Comparison of ENCODE assay signal across 1 cellular context in the genomic region with DNA sequence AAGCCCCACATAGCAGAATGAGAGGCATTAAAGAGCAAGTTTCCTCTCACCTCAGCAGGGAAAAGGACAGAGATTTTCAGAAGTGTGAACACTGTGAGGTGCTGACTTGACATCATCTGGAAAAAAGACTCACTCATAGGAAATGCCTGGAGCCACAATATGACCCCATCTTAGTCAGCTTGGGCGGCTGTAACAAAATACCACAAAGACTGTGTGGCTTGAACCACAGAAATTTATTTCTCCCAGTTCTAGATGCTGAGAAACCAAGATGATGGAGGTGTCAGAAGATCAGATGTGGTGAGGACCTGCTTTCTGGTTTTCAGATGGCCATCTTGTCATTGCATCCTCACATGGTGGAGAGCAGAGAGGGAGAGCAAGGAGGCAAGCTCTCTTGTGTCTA.
TF ChIP-seq lines count a peak whose summit lies in the region.

No MANE protein-coding gene starts in this region.

TF ChIP-seq in IMR-90, 13 proteins besides CTCF, POLR2A, EP300 and RAD21 (continued from another document):
- TF ChIP-seq, protein P1, sequence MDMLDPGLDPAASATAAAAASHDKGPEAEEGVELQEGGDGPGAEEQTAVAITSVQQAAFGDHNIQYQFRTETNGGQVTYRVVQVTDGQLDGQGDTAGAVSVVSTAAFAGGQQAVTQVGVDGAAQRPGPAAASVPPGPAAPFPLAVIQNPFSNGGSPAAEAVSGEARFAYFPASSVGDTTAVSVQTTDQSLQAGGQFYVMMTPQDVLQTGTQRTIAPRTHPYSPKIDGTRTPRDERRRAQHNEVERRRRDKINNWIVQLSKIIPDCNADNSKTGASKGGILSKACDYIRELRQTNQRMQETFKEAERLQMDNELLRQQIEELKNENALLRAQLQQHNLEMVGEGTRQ (IDR thresholded peaks at IDR 0.05; ENCODE audit: low read depth, low read length), result no peak
- peak; percentile 35; the same call in 1 of the 2 replicates for TF ChIP-seq NFE2L2 (IDR thresholded peaks at IDR 0.05; ENCODE audit: low read depth, low read length)
- no peak for TF ChIP-seq MAZ (IDR thresholded peaks at IDR 0.05; ENCODE audit: borderline replicate concordance, low read depth, low read length)
- TF ChIP-seq CEBPB (IDR thresholded peaks at IDR 0.05; ENCODE audit: low read depth, low read length), result peak; percentile 45; the same call in 1 of the 2 replicates
- no peak for TF ChIP-seq CHD1 (IDR thresholded peaks at IDR 0.05; ENCODE audit: low read depth, low read length)
TF ChIP-seq in IMR-90: peak in this region for 6.
